ENCODE assay signal across 8 cellular contexts in the genomic region with DNA sequence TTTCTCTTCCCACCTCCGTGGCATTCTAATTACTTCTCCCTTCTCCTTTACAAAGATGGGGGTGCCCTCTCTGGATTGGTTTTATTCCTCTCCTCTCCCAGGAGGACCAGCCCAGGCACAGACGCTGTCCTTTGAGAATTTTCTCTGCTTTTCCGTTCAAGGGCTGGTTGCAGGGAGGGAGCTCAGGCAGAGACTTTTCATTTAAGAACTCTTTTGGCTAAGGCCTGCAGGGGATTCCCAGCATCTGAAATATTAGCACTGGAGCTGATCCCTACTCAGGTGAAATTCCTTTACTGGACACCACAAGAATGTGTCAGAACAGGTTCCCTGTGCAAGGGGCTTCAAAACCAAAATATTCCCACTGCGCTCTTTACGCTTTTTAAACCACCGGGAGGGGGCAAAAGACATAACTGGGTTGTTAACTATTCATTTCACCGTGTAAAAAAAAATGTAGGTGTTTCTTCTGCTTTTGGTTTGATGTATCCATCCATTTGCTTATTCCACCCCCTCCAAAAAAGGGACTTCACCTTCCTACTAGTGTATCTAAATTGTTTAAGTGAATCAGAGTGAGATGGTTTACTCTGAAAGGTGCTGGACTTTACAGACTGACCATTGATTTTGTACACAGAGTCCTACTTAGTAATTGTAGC. TPM values are rescaled to one million over a fixed set of nuclear protein-coding genes. Genes with fewer than 3 reads are reported as not detected.
DNase-seq lines count a peak whose midpoint lies in the region; ATAC-seq and TF ChIP-seq lines count a peak whose summit lies in the region.

No MANE protein-coding gene starts in this region.

- H3K4me1 ChIP-seq in SK-N-SH (ENCODE audit: control insufficient read depth in 1 of 2, insufficient read depth in 2 of 2, low read depth in 1 of 2, low read length in 1 of 2): peaks cover 20% of the 10 kb centered on the region in 2 experiments; a peak in 3 of 4 replicates
- peaks cover 43% of the 10 kb centered on the region for H3K4me1 ChIP-seq in upper lobe of right lung

- no peaks in the 10 kb centered on the region for H3K27me3 Mint-ChIP-seq in mesothelial cell of epicardium (ENCODE audit: low read depth)

- CTCF ChIA-PET in SK-N-SH (lab: Yijun Ruan, JAX): interaction anchor here (0.7 to 2.0 kb wide), 4 partner anchors 10 to 171 kb away, joined by 3 to 4 read pairs (median 3); no protein-coding TSS in a partner anchor

- H3K27ac ChIP-seq in 22Rv1 (peak overlapping the region; percentile 83), SK-N-SH (ENCODE audit: low read depth in 2 of 2, low read length in 1 of 2) (peak overlapping the region; percentile 96 to 97), upper lobe of right lung (peak overlapping the region; percentile 99)

- H4K20me1 ChIP-seq in SK-N-SH (ENCODE audit: insufficient read depth): peaks cover 42% of the 10 kb centered on the region

- intact Hi-C loops in upper lobe of right lung (cut with DNase I): loop anchor here (10.0 kb wide), 1 partner anchor 172 kb away; no protein-coding TSS in a partner anchor

- no peak for ATAC-seq in upper lobe of right lung
- ATAC-seq in HG03025 (IDR thresholded peaks at IDR 0.05; ENCODE audit: low FRiP score, unreplicated experiment): no peak

- WGBS in SK-N-SH (ENCODE audit: low lambda C conversion rate): 2% methylated on average over 7 of the region's 7 CpGs

- peaks cover 44% of the 10 kb centered on the region for H3K4me1 Mint-ChIP-seq in mesothelial cell of epicardium

- peak overlapping the region; percentile 96 for H3K4me3 Mint-ChIP-seq in mesothelial cell of epicardium

- POLR2A ChIA-PET in SK-N-SH (lab: Yijun Ruan, JAX): no interaction called here

- peaks cover 19% of the 10 kb centered on the region for H3F3A ChIP-seq in SK-N-SH (replicated peaks; ENCODE audit: insufficient read depth)

- no peak for TF ChIP-seq EP300 in SK-N-SH (IDR thresholded peaks at IDR 0.05; ENCODE audit: borderline replicate concordance in 1 of 2, low read depth in 1 of 2, low read length in 1 of 2)

- H3K27ac Mint-ChIP-seq in mesothelial cell of epicardium: peak overlapping the region; percentile 99

- peak overlapping the region; percentile 40; the same call in 1 of the 2 replicates for H2AFZ ChIP-seq in SK-N-SH (ENCODE audit: low read depth)

- H3K9me2 ChIP-seq in SK-N-SH: no peaks in the 10 kb centered on the region

- peaks cover 14 to 30% of the 10 kb centered on the region in 2 experiments for H3K36me3 ChIP-seq in SK-N-SH (replicated peaks in 1 of 2; ENCODE audit: control insufficient read depth in 1 of 2, insufficient read depth in 2 of 2, low read length in 1 of 2)
- H3K36me3 ChIP-seq in upper lobe of right lung: no peaks in the 10 kb centered on the region

- H3K4me3 ChIP-seq in SK-N-SH (ENCODE audit: low read depth in 2 of 2, low read length in 1 of 2): peak overlapping the region; percentile 88 to 95
- H3K4me3 ChIP-seq in upper lobe of right lung: peak overlapping the region; percentile 86

- no peak; the same call in none of the 2 replicates for TF ChIP-seq RAD21 in SK-N-SH (IDR thresholded peaks at IDR 0.05; ENCODE audit: low read length)

- DNase-seq in SK-N-SH (peak; percentile 26), ecto neural progenitor cell (ENCODE audit: low spot score) (peak; percentile 54), mesothelial cell of epicardium (ENCODE audit: low spot score in 2 of 2, unreplicated experiment in 2 of 2) (peak in 1 of 2 experiments; percentile 56), upper lobe of right lung (no peak), NCI-H774 (lab: John Stamatoyannopoulos, UW) (no peak)

- H3K27me3 ChIP-seq in SK-N-SH (ENCODE audit: insufficient read depth) (no peaks in the 10 kb centered on the region), upper lobe of right lung (no peaks in the 10 kb centered on the region)

- peak overlapping the region; percentile 81 for H3K4me2 ChIP-seq in SK-N-SH

- H3K36me3 Mint-ChIP-seq in mesothelial cell of epicardium: no peaks in the 10 kb centered on the region

- no peaks in the 10 kb centered on the region for H3K9me3 ChIP-seq in SK-N-SH
- no peaks in the 10 kb centered on the region for H3K9me3 ChIP-seq in upper lobe of right lung

- no peaks in the 10 kb centered on the region for H3K9me3 Mint-ChIP-seq in mesothelial cell of epicardium

- TF ChIP-seq CTCF in 22Rv1 (IDR thresholded peaks at IDR 0.05): no peak
- peak; percentile 29; the same call in 1 of the 3 replicates for TF ChIP-seq CTCF in GM12872 (IDR thresholded peaks at IDR 0.05; ENCODE audit: insufficient read depth, low read depth, low read length)
- TF ChIP-seq CTCF in SK-N-SH (IDR thresholded peaks at IDR 0.05): peak; percentile 44
- peak; percentile 12 for TF ChIP-seq CTCF in mesothelial cell of epicardium (IDR thresholded peaks at IDR 0.05; ENCODE audit: unreplicated experiment)
- TF ChIP-seq CTCF in upper lobe of right lung (IDR thresholded peaks at IDR 0.05): peak; percentile 7

- peak overlapping the region; percentile 95 for H3K9ac ChIP-seq in SK-N-SH

- H3K79me2 ChIP-seq in SK-N-SH (ENCODE audit: insufficient read depth): peaks cover 77% of the 10 kb centered on the region

TF ChIP-seq in SK-N-SH, 30 proteins besides CTCF, POLR2A, EP300 and RAD21:
- TF ChIP-seq GABPA (IDR thresholded peaks at IDR 0.05; ENCODE audit: low read depth): 0 out of 2 replicates have a peak, but pooled peaks have one; percentile 3
- TF ChIP-seq MXI1 (IDR thresholded peaks at IDR 0.05; ENCODE audit: low read depth, low read length): no peak; the same call in 1 of the 2 replicates
- no peak for TF ChIP-seq RFX5 (IDR thresholded peaks at IDR 0.05; ENCODE audit: low read length)
- 0 out of 2 replicates have a peak, but pooled peaks have one; percentile 2 for TF ChIP-seq POLR2AphosphoS5 (IDR thresholded peaks at IDR 0.05; ENCODE audit: low read depth, low read length)
- TF ChIP-seq YY1 (IDR thresholded peaks at IDR 0.05; ENCODE audit: low read depth): peak; percentile 16; the same call in 1 of the 2 replicates
- no peak for TF ChIP-seq GATA2 (CRISPR knock-in tag; IDR thresholded peaks at IDR 0.05)
- TF ChIP-seq, protein P1, sequence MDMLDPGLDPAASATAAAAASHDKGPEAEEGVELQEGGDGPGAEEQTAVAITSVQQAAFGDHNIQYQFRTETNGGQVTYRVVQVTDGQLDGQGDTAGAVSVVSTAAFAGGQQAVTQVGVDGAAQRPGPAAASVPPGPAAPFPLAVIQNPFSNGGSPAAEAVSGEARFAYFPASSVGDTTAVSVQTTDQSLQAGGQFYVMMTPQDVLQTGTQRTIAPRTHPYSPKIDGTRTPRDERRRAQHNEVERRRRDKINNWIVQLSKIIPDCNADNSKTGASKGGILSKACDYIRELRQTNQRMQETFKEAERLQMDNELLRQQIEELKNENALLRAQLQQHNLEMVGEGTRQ (IDR thresholded peaks at IDR 0.05; ENCODE audit: borderline replicate concordance, low read depth, low read length): no peak
- peak; percentile 9; the same call in 1 of the 2 replicates for TF ChIP-seq SMC3 (IDR thresholded peaks at IDR 0.05; ENCODE audit: low read depth, low read length)
TF ChIP-seq in SK-N-SH: peak in this region for 4.

RNA-seq across cellular contexts. Expression of gene NFAT5, which starts 1.4 kb away (rescaled TPM):
- 7.2 and 11.0 TPM in 2 replicates for polyA plus RNA-seq in SK-N-SH (2012; rRNA removed)
- 6.7 and 6.9 TPM in 2 replicates for polyA plus RNA-seq in SK-N-SH (2012; cell fraction: cytosol; rRNA removed)
- 15.4 and 34.9 TPM in 2 replicates for polyA plus RNA-seq in SK-N-SH (2012; cell fraction: nucleus; rRNA removed)
- total RNA-seq in mesothelial cell of epicardium: 82.7 to 92.5 TPM (median 90.6 TPM) in 3 replicates
- 62.3 TPM for total RNA-seq in upper lobe of right lung

Comparison
In these comparisons a context has a peak if more than half of its experiments do, and no peak if none do; other contexts are left out.
1. DNase-seq: peak in SK-N-SH (single experiment) and ecto neural progenitor cell (single experiment); none in upper lobe of right lung (single experiment) and NCI-H774 (single experiment).
2. Peak in every context shown above with its lines, with median percentiles within 50 percentile points of each other: H3K27ac ChIP-seq.